Comparison of ENCODE assay signal across 8 cellular contexts in genomic region chr11:118634435-118635236, GRCh38. TPM values are rescaled to one million over a fixed set of nuclear protein-coding genes. Genes with fewer than 3 reads are reported as not detected.
A peak's percentile ranks its signal among the peaks of the same experiment; 100 is the strongest.
DNase-seq lines count a peak whose midpoint lies in the region; ATAC-seq, FAIRE-seq and TF ChIP-seq lines count a peak whose summit lies in the region.

No MANE protein-coding gene starts in this region.

- DNase-seq in NCI-H524 (lab: John Stamatoyannopoulos, UW) (peak; percentile 40 to 52), NCI-H524 treated with DMSO at 0.1 percent for 48 hours (lab: John Stamatoyannopoulos, UW) (no peak), fibroblast of the aortic adventitia (ENCODE audit: low read depth) (peak; percentile 68), nephron progenitor cell (peak; percentile 79), GM19239 (ENCODE audit: insufficient read length, low spot score) (no peak), CD1c-positive myeloid dendritic cell (ENCODE audit: extremely low spot score) (no peak)
- DNase-seq in stimulated activated CD4-positive, alpha-beta T cell treated with anti-CD3 and anti-CD28 coated beads, Interleukin-4, amount 100 ng/mL, for 24 hours = no peak

- H3K4me1 Mint-ChIP-seq in nephron progenitor cell = peaks cover 31% of the 10 kb centered on the region

- no peak for FAIRE-seq in GM19239 (lab: Jason Lieb, UNC)

- H3K9me3 Mint-ChIP-seq in nephron progenitor cell = no peaks in the 10 kb centered on the region

- H3K4me3 ChIP-seq in fibroblast of the aortic adventitia (ENCODE audit: low read depth, low read length) = no peak overlapping the region

- H3K4me3 Mint-ChIP-seq in nephron progenitor cell = peak overlapping the region; percentile 78

- H3K36me3 Mint-ChIP-seq in nephron progenitor cell (ENCODE audit: low read depth) = peaks cover 32% of the 10 kb centered on the region

- TF ChIP-seq CTCF in fibroblast of the aortic adventitia (IDR thresholded peaks at IDR 0.05; ENCODE audit: insufficient read depth, low read length) (peak; percentile 8), nephron progenitor cell (IDR thresholded peaks at IDR 0.05) (peak; percentile 18)

- H3K27ac Mint-ChIP-seq in nephron progenitor cell = no peak overlapping the region

- ATAC-seq in SK-N-SH treated with all-trans-retinoic acid at 6 μM for 48 hours = peak; percentile 3; the same call in 2 of the 3 replicates

- peaks cover 2% of the 10 kb centered on the region for H3K27me3 Mint-ChIP-seq in nephron progenitor cell (ENCODE audit: low read depth, poor library complexity)

TF ChIP-seq in SK-N-SH treated with all-trans-retinoic acid at 6 μM for 48 hours, 23 proteins besides CTCF, POLR2A, EP300 and RAD21:
- TF ChIP-seq CSRNP3 (CRISPR knock-in tag; IDR thresholded peaks at IDR 0.05) (no peak), ARNTL (CRISPR knock-in tag; IDR thresholded peaks at IDR 0.05; ENCODE audit: borderline replicate concordance, low read depth) (no peak)

RNA-seq across cellular contexts. Expression of gene PHLDB1, which starts 27.2 kb away (rescaled TPM):
- total RNA-seq in fibroblast of the aortic adventitia (ENCODE audit: low replicate concordance) = 49.1 and 93.5 TPM in 2 replicates

RNA-seq across cellular contexts. Expression of gene TREH, which starts 44.8 kb away (rescaled TPM):
- total RNA-seq in fibroblast of the aortic adventitia (ENCODE audit: low replicate concordance) = not detected in 2 replicates

Comparison
In these comparisons a context has a peak if more than half of its experiments do, and no peak if none do; other contexts are left out.
1. DNase-seq: peak in NCI-H524 (2 of 2), fibroblast of the aortic adventitia (single experiment) and nephron progenitor cell (single experiment); none in NCI-H524 treated with DMSO at 0.1 percent for 48 hours (single experiment), GM19239 (single experiment), stimulated activated CD4-positive, alpha-beta T cell treated with anti-CD3 and anti-CD28 coated beads, Interleukin-4, amount 100 ng/mL, for 24 hours (single experiment) and CD1c-positive myeloid dendritic cell (single experiment).